ENCODE assay signal across 1 cellular context in the genomic region with DNA sequence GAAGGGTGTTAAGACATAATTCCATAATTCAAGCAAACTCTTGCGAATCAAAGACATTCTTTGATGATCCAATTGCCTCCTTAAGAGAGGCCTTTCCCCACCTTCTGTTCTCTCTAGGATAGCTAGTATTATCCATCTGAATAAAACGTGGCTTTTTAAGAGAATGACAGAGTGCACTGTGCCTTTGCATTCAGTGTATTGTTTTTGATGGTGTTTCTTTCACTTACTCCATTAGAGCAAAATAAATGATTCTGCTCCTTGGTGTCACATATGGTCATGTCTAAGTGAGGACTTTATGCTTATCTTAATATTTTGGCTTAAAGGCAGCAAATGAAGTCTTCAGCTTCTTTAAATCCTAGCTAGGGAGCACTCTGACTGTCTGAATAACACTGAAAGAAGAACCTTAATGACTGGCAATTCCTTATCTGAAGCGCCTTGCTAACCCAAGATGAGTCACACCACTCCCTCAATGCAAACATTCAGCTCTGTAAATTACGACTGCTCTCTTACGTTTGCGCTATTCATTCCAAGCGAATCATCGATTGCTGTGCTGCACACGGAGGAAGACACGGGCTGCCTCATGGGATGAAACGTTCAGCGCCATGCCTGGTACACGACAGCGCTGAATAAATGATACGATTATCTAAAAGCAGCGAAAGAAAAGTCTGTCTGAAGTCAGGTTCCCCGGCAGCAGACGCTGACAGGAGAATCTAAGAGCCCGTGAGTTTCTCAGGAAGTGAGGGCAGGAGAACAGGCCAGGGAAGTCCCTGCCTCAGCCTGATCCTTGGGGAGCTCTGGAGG.
TF ChIP-seq lines count a peak whose summit lies in the region.

No MANE protein-coding gene starts in this region.

TF ChIP-seq in K562, 482 proteins besides CTCF, POLR2A, EP300 and RAD21 (continued from another document and continues in another):
- TF ChIP-seq, protein P1, sequence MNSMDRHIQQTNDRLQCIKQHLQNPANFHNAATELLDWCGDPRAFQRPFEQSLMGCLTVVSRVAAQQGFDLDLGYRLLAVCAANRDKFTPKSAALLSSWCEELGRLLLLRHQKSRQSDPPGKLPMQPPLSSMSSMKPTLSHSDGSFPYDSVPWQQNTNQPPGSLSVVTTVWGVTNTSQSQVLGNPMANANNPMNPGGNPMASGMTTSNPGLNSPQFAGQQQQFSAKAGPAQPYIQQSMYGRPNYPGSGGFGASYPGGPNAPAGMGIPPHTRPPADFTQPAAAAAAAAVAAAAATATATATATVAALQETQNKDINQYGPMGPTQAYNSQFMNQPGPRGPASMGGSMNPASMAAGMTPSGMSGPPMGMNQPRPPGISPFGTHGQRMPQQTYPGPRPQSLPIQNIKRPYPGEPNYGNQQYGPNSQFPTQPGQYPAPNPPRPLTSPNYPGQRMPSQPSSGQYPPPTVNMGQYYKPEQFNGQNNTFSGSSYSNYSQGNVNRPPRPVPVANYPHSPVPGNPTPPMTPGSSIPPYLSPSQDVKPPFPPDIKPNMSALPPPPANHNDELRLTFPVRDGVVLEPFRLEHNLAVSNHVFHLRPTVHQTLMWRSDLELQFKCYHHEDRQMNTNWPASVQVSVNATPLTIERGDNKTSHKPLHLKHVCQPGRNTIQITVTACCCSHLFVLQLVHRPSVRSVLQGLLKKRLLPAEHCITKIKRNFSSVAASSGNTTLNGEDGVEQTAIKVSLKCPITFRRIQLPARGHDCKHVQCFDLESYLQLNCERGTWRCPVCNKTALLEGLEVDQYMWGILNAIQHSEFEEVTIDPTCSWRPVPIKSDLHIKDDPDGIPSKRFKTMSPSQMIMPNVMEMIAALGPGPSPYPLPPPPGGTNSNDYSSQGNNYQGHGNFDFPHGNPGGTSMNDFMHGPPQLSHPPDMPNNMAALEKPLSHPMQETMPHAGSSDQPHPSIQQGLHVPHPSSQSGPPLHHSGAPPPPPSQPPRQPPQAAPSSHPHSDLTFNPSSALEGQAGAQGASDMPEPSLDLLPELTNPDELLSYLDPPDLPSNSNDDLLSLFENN (IDR thresholded peaks at IDR 0.05; ENCODE audit: low read depth in 2 of 2, low read length in 2 of 2) = peak in 1 of 2 experiments; percentile 64; a peak in 1 of 4 replicates
- TF ChIP-seq ZNF764 (CRISPR knock-in tag; IDR thresholded peaks at IDR 0.05; ENCODE audit: low read depth) (no peak), TEAD4 (IDR thresholded peaks at IDR 0.05; ENCODE audit: low read length) (peak; percentile 83), TEAD4 (CRISPR knock-in tag; IDR thresholded peaks at IDR 0.05; ENCODE audit: borderline replicate concordance) (no peak), RCOR1 (IDR thresholded peaks at IDR 0.05; ENCODE audit: borderline replicate concordance in 1 of 2, low read depth in 2 of 2, low read length in 2 of 2) (peak in 1 of 2 experiments; percentile 92; a peak in 2 of 4 replicates), PHF21A (IDR thresholded peaks at IDR 0.05; ENCODE audit: borderline replicate concordance, low read depth) (no peak), SLC30A9 (CRISPR knock-in tag; IDR thresholded peaks at IDR 0.05) (no peak), SMARCC2 (IDR thresholded peaks at IDR 0.05; ENCODE audit: low read depth) (peak; percentile 96), NFIC (IDR thresholded peaks at IDR 0.05) (peak; percentile 24; the same call in 1 of the 2 replicates), RNF2 (IDR thresholded peaks at IDR 0.05) (peak; percentile 47; the same call in 1 of the 2 replicates), RBM34 (IDR thresholded peaks at IDR 0.05; ENCODE audit: borderline replicate concordance, insufficient read depth, low read length) (no peak), SIN3A (IDR thresholded peaks at IDR 0.05; ENCODE audit: borderline replicate concordance in 2 of 2, control insufficient read depth in 1 of 2, low read depth in 2 of 2, low read length in 2 of 2) (no peak), HDAC3 (IDR thresholded peaks at IDR 0.05; ENCODE audit: borderline replicate concordance, partially characterized antibody) (peak; percentile 29), KAT7 (CRISPR knock-in tag; IDR thresholded peaks at IDR 0.05; ENCODE audit: borderline replicate concordance) (no peak), MTA1 (IDR thresholded peaks at IDR 0.05; ENCODE audit: borderline replicate concordance) (no peak), ZNF408 (CRISPR knock-in tag; IDR thresholded peaks at IDR 0.05; ENCODE audit: low read depth) (no peak), NCOA6 (IDR thresholded peaks at IDR 0.05) (no peak), EZH2 (IDR thresholded peaks at IDR 0.05; ENCODE audit: borderline replicate concordance, low read depth, low read length) (no peak), ZBTB8A (IDR thresholded peaks at IDR 0.05; ENCODE audit: partially characterized antibody) (no peak), TCF7L2 (IDR thresholded peaks at IDR 0.05; ENCODE audit: low read depth, low read length) (no peak), NEUROD1 (IDR thresholded peaks at IDR 0.05; ENCODE audit: borderline replicate concordance, low read depth, low read length, partially characterized antibody) (peak; percentile 65), LEF1 (IDR thresholded peaks at IDR 0.05) (peak; percentile 75), TAL1 (IDR thresholded peaks at IDR 0.05) (peak; percentile 71), KDM1A (IDR thresholded peaks at IDR 0.05) (peak; percentile 79 to 86), ZNF143 (CRISPR knock-in tag; IDR thresholded peaks at IDR 0.05) (no peak), ETV5 (CRISPR knock-in tag; IDR thresholded peaks at IDR 0.05; ENCODE audit: low read depth) (no peak), BCOR (IDR thresholded peaks at IDR 0.05) (peak; percentile 64; the same call in 1 of the 2 replicates), MEIS2 (IDR thresholded peaks at IDR 0.05; ENCODE audit: partially characterized antibody) (peak; percentile 91), PTTG1 (tag; IDR thresholded peaks at IDR 0.05; ENCODE audit: low read depth) (no peak), ILK (tag; IDR thresholded peaks at IDR 0.05; ENCODE audit: borderline replicate concordance, low read depth) (no peak), RFX7 (CRISPR knock-in tag; IDR thresholded peaks at IDR 0.05) (no peak), SMARCA5 (IDR thresholded peaks at IDR 0.05) (no peak), MEF2D (tag; conservative IDR thresholded peaks at IDR 0.05; ENCODE audit: low read depth) (no peak), ZNF707 (CRISPR knock-in tag; conservative IDR thresholded peaks at IDR 0.05) (no peak), SAFB2 (IDR thresholded peaks at IDR 0.05; ENCODE audit: borderline replicate concordance, low read depth, low read length, severe bottlenecking) (no peak), ETV6 (IDR thresholded peaks at IDR 0.05; ENCODE audit: borderline replicate concordance in 1 of 2, low read depth in 2 of 2, low read length in 1 of 2) (no peak), ETV6 (CRISPR knock-in tag; IDR thresholded peaks at IDR 0.05; ENCODE audit: borderline replicate concordance) (no peak), CBX2 (IDR thresholded peaks at IDR 0.05; ENCODE audit: insufficient read depth, low read length, poor library complexity, severe bottlenecking) (no peak), NFYB (IDR thresholded peaks at IDR 0.05; ENCODE audit: extremely low read depth, insufficient read length) (no peak), PHF8 (IDR thresholded peaks at IDR 0.05; ENCODE audit: borderline replicate concordance, low read length) (no peak), GABPB2 (CRISPR knock-in tag; conservative IDR thresholded peaks at IDR 0.05) (no peak)
- TF ChIP-seq, protein P2, sequence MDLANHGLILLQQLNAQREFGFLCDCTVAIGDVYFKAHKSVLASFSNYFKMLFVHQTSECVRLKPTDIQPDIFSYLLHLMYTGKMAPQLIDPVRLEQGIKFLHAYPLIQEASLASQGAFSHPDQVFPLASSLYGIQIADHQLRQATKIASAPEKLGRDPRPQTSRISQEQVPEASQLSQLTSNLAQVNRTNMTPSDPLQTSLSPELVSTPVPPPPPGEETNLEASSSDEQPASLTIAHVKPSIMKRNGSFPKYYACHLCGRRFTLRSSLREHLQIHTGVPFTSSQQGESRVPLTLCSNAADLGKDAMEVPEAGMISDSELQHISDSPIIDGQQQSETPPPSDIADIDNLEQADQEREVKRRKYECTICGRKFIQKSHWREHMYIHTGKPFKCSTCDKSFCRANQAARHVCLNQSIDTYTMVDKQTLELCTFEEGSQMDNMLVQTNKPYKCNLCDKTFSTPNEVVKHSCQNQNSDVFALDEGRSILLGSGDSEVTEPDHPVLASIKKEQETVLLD (IDR thresholded peaks at IDR 0.05) = no peak; the same call in 1 of the 2 replicates
- TF ChIP-seq, protein P3, sequence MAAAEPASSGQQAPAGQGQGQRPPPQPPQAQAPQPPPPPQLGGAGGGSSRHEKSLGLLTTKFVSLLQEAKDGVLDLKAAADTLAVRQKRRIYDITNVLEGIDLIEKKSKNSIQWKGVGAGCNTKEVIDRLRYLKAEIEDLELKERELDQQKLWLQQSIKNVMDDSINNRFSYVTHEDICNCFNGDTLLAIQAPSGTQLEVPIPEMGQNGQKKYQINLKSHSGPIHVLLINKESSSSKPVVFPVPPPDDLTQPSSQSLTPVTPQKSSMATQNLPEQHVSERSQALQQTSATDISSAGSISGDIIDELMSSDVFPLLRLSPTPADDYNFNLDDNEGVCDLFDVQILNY (CRISPR knock-in tag; IDR thresholded peaks at IDR 0.05) = no peak
- TF ChIP-seq, protein P4, sequence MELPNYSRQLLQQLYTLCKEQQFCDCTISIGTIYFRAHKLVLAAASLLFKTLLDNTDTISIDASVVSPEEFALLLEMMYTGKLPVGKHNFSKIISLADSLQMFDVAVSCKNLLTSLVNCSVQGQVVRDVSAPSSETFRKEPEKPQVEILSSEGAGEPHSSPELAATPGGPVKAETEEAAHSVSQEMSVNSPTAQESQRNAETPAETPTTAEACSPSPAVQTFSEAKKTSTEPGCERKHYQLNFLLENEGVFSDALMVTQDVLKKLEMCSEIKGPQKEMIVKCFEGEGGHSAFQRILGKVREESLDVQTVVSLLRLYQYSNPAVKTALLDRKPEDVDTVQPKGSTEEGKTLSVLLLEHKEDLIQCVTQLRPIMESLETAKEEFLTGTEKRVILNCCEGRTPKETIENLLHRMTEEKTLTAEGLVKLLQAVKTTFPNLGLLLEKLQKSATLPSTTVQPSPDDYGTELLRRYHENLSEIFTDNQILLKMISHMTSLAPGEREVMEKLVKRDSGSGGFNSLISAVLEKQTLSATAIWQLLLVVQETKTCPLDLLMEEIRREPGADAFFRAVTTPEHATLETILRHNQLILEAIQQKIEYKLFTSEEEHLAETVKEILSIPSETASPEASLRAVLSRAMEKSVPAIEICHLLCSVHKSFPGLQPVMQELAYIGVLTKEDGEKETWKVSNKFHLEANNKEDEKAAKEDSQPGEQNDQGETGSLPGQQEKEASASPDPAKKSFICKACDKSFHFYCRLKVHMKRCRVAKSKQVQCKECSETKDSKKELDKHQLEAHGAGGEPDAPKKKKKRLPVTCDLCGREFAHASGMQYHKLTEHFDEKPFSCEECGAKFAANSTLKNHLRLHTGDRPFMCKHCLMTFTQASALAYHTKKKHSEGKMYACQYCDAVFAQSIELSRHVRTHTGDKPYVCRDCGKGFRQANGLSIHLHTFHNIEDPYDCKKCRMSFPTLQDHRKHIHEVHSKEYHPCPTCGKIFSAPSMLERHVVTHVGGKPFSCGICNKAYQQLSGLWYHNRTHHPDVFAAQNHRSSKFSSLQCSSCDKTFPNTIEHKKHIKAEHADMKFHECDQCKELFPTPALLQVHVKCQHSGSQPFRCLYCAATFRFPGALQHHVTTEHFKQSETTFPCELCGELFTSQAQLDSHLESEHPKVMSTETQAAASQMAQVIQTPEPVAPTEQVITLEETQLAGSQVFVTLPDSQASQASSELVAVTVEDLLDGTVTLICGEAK (IDR thresholded peaks at IDR 0.05) = no peak
- TF ChIP-seq, protein P4 (CRISPR knock-in tag; IDR thresholded peaks at IDR 0.05) = no peak
- TF ChIP-seq, protein P5, sequence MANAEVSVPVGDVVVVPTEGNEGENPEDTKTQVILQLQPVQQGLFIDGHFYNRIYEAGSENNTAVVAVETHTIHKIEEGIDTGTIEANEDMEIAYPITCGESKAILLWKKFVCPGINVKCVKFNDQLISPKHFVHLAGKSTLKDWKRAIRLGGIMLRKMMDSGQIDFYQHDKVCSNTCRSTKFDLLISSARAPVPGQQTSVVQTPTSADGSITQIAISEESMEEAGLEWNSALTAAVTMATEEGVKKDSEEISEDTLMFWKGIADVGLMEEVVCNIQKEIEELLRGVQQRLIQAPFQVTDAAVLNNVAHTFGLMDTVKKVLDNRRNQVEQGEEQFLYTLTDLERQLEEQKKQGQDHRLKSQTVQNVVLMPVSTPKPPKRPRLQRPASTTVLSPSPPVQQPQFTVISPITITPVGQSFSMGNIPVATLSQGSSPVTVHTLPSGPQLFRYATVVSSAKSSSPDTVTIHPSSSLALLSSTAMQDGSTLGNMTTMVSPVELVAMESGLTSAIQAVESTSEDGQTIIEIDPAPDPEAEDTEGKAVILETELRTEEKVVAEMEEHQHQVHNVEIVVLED (CRISPR knock-in tag; IDR thresholded peaks at IDR 0.05) = no peak
- TF ChIP-seq, protein P6, sequence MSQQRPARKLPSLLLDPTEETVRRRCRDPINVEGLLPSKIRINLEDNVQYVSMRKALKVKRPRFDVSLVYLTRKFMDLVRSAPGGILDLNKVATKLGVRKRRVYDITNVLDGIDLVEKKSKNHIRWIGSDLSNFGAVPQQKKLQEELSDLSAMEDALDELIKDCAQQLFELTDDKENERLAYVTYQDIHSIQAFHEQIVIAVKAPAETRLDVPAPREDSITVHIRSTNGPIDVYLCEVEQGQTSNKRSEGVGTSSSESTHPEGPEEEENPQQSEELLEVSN (IDR thresholded peaks at IDR 0.05; ENCODE audit: borderline replicate concordance in 1 of 2, extremely low read depth in 1 of 2, insufficient read depth in 1 of 2, insufficient read length in 1 of 2, low read depth in 1 of 2, low read length in 1 of 2, poor library complexity in 1 of 2, severe bottlenecking in 1 of 2) = peak; percentile 72 to 93
